11 cellular contexts compared by ENCODE assay signal in genomic region chr22:38383417-38383816, GRCh38.
"Had no signal": no experiment of that assay in that cellular context is flagged by ENCODE, and none has a peak within 500 bp of the region (broad histone marks: within the 10 kb centered on the region; RNA-seq: fewer than 3 reads in every experiment).

No MANE protein-coding gene starts in this region.

- H3K4me1 ChIP-seq: pancreas had no signal

- H3K4me3 ChIP-seq: dorsolateral prefrontal cortex, lung, pancreas had no signal

- H3K36me3 ChIP-seq: pancreas had no signal

- H3K9me3 Mint-ChIP-seq: activated naive CD4-positive, alpha-beta T cell treated with anti-CD3 and anti-CD28 coated beads, Interleukin-2, amount 50 U/mL, for 24 hours; naive B cell had no signal

- H3K27ac ChIP-seq: dorsolateral prefrontal cortex, pancreas had no signal

- DNase-seq: activated CD4-positive, alpha-beta T cell treated with anti-CD3 and anti-CD28 coated beads, Interleukin-2, amount 50 U/mL, for 48 hours; dorsolateral prefrontal cortex; left colon; naive B cell; pancreas; retina; stimulated activated CD4-positive, alpha-beta T cell treated with anti-CD3 and anti-CD28 coated beads, Interleukin-12 subunit alpha, Interleukin-12 subunit beta, amount 100 ng/mL, for 4 hours; stimulated activated CD4-positive, alpha-beta T cell treated with anti-CD3 and anti-CD28 coated beads, Interleukin-2, amount 100 ng/mL, for 24 hours; T1000 had no signal

- H3K4me3 Mint-ChIP-seq: activated naive CD4-positive, alpha-beta T cell treated with anti-CD3 and anti-CD28 coated beads, Interleukin-2, amount 50 U/mL, for 24 hours had no signal

- ATAC-seq: left colon, pancreas had no signal

- H3K27ac Mint-ChIP-seq: activated naive CD4-positive, alpha-beta T cell treated with anti-CD3 and anti-CD28 coated beads, Interleukin-2, amount 50 U/mL, for 24 hours had no signal

- H3K9me3 ChIP-seq: pancreas had no signal

- H3K27me3 ChIP-seq: dorsolateral prefrontal cortex, pancreas had no signal

- H3K27me3 Mint-ChIP-seq: activated naive CD4-positive, alpha-beta T cell treated with anti-CD3 and anti-CD28 coated beads, Interleukin-2, amount 50 U/mL, for 24 hours; naive B cell had no signal

- H3K4me1 Mint-ChIP-seq: activated naive CD4-positive, alpha-beta T cell treated with anti-CD3 and anti-CD28 coated beads, Interleukin-2, amount 50 U/mL, for 24 hours had no signal

- H3K36me3 Mint-ChIP-seq: activated naive CD4-positive, alpha-beta T cell treated with anti-CD3 and anti-CD28 coated beads, Interleukin-2, amount 50 U/mL, for 24 hours had no signal
